In genomic region chr1:172478485-172478884, GRCh38 we compare ENCODE assay signal across 29 cellular contexts. TPM values are rescaled to one million over a fixed set of nuclear protein-coding genes. Genes with fewer than 3 reads are reported as not detected.
"Had no signal": no experiment of that assay in that cellular context is flagged by ENCODE, and none has a peak within 500 bp of the region (broad histone marks: within the 10 kb centered on the region; RNA-seq: fewer than 3 reads in every experiment).

No MANE protein-coding gene starts in this region.

- H3K9me3 ChIP-seq: spleen, tibial nerve had no signal

- H3K9ac ChIP-seq: neural progenitor cell had no signal

- H3K9me3 Mint-ChIP-seq: activated naive CD4-positive, alpha-beta T cell treated with anti-CD3 and anti-CD28 coated beads, Interleukin-2, amount 50 U/mL, for 72 hours; activated T-cell treated with anti-CD3 and anti-CD28 coated beads, Interleukin-2, amount 50 U/mL, for 72 hours; brain; effector memory CD8-positive, alpha-beta T cell; memory B cell; natural killer cell; T-helper 2 cell treated with Interferon-gamma antibody and Interleukin-4, amounts not matched to agents 5 μg/mL and 100 μg/mL, for 36 hours had no signal

- H3K36me3 ChIP-seq: neural progenitor cell, spleen, tibial nerve had no signal

- H3K4me2 ChIP-seq: neural progenitor cell had no signal

- H3K4me3 Mint-ChIP-seq: activated T-cell treated with anti-CD3 and anti-CD28 coated beads, Interleukin-2, amount 50 U/mL, for 72 hours; brain; effector memory CD8-positive, alpha-beta T cell; memory B cell; natural killer cell; neural progenitor cell; T-helper 2 cell treated with Interferon-gamma antibody and Interleukin-4, amounts not matched to agents 5 μg/mL and 100 μg/mL, for 36 hours had no signal

- H3K27ac ChIP-seq: neural progenitor cell, spleen, tibial nerve, VCaP had no signal

- FAIRE-seq: frontal cortex, urothelium cell line had no signal

- H3K4me1 Mint-ChIP-seq: brain, memory B cell, natural killer cell had no signal

- H3K36me3 Mint-ChIP-seq: activated naive CD4-positive, alpha-beta T cell treated with anti-CD3 and anti-CD28 coated beads, Interleukin-2, amount 50 U/mL, for 72 hours; brain; memory B cell; natural killer cell had no signal

- H2AFZ ChIP-seq: neural progenitor cell had no signal

- H3K27ac Mint-ChIP-seq: activated naive CD4-positive, alpha-beta T cell treated with anti-CD3 and anti-CD28 coated beads, Interleukin-2, amount 50 U/mL, for 72 hours; activated T-cell treated with anti-CD3 and anti-CD28 coated beads, Interleukin-2, amount 50 U/mL, for 72 hours; brain; effector memory CD8-positive, alpha-beta T cell; memory B cell; natural killer cell; neural progenitor cell; T-helper 2 cell treated with Interferon-gamma antibody and Interleukin-4, amounts not matched to agents 5 μg/mL and 100 μg/mL, for 36 hours had no signal

- DNase-seq: activated CD4-positive, alpha-beta T cell treated with anti-CD3 and anti-CD28 coated beads for 4 hours; activated CD4-positive, alpha-beta T cell treated with anti-CD3 and anti-CD28 coated beads, Interleukin-2, amount 50 U/mL, for 4 hours; activated naive CD4-positive, alpha-beta T cell; activated T-cell treated with anti-CD3 and anti-CD28 coated beads for 4 hours; activated T-cell treated with anti-CD3 and anti-CD28 coated beads, Interleukin-2, amount 50 U/mL, for 72 hours; aorta; cortex of kidney; effector memory CD8-positive, alpha-beta T cell; glutamatergic neuron; natural killer cell; posterior cingulate gyrus; right cardiac atrium; spleen; stimulated activated naive CD4-positive, alpha-beta T cell treated with Interleukin-2 at 50 U/mL for 16 hours; T-helper 1 cell had no signal

- H3K4me3 ChIP-seq: neural progenitor cell, spleen, tibial nerve had no signal

- ATAC-seq: activated naive CD4-positive, alpha-beta T cell treated with anti-CD3 and anti-CD28 coated beads, Interleukin-2, amount 50 U/mL, for 72 hours; activated T-cell treated with anti-CD3 and anti-CD28 coated beads, Interleukin-2, amount 50 U/mL, for 72 hours; effector memory CD8-positive, alpha-beta T cell; esophagus mucosa; natural killer cell; right cardiac atrium had no signal

- H3K27me3 ChIP-seq: neural progenitor cell, spleen, tibial nerve had no signal

- H3K4me1 ChIP-seq: neural progenitor cell had no signal

RNA-seq across cellular contexts. Expression of gene C1orf105, which starts 58.0 kb away (rescaled TPM):
- total RNA-seq: activated naive CD4-positive, alpha-beta T cell treated with anti-CD3 and anti-CD28 coated beads, Interleukin-2, amount 50 U/mL, for 72 hours; activated T-cell treated with anti-CD3 and anti-CD28 coated beads, Interleukin-2, amount 50 U/mL, for 72 hours; aorta; chondrocyte; esophagus mucosa; frontal cortex; natural killer cell; osteoblast; spleen; temporal lobe; tibial nerve had no signal
- polyA plus RNA-seq: adipose tissue, aorta, spleen had no signal
